2 cellular contexts compared by ENCODE assay signal in genomic region chr22:26888887-26889286, GRCh38.
TF ChIP-seq lines count a peak whose summit lies in the region.

No MANE protein-coding gene starts in this region.

TF ChIP-seq in A549, 52 proteins besides CTCF, POLR2A, EP300 and RAD21:
- TF ChIP-seq ESRRA (IDR thresholded peaks at IDR 0.05; ENCODE audit: borderline replicate concordance, low read length) (no peak), POLR2AphosphoS2 (conservative IDR thresholded peaks at IDR 0.05; ENCODE audit: low read length) (no peak), FOSL2 (IDR thresholded peaks at IDR 0.05) (no peak), FOSL2 (CRISPR knock-in tag; IDR thresholded peaks at IDR 0.05) (no peak), HDAC2 (IDR thresholded peaks at IDR 0.05) (no peak), FOXS1 (CRISPR knock-in tag; IDR thresholded peaks at IDR 0.05) (no peak)

TF ChIP-seq in IMR-90, 13 proteins besides CTCF, POLR2A, EP300 and RAD21:
- TF ChIP-seq SMC3 (IDR thresholded peaks at IDR 0.05; ENCODE audit: low read depth, low read length), result no peak
- peak; percentile 60 for TF ChIP-seq CEBPB (IDR thresholded peaks at IDR 0.05; ENCODE audit: low read depth, low read length)
